In the genomic region with DNA sequence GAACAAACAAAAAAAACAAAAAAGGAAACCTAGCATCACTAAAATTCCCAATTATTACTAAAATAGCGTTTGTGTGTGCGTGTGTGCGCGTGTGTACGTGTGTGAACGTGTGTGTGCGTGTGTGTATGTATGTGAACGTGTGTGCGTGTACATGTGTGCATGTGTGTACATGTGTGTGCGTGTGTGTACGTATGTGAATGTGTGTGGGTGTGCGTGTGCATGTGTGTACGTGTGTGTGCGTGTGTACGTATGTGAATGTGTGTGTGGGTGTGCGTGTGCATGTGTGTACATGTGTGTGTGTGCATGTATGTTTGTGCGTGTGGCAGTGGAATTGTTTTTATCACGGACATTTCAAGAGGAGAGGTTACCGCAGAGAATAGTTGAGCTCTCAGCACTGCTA, we compare ENCODE assay signal across 17 cellular contexts. TPM values are rescaled to one million over a fixed set of nuclear protein-coding genes. Genes with fewer than 3 reads are reported as not detected.
A peak's percentile ranks its signal among the peaks of the same experiment; 100 is the strongest.
DNase-seq lines count a peak whose midpoint lies in the region; ATAC-seq, FAIRE-seq and TF ChIP-seq lines count a peak whose summit lies in the region.
"Had no signal": no experiment of that assay in that cellular context is flagged by ENCODE, and none has a peak within 500 bp of the region (broad histone marks: within the 10 kb centered on the region; RNA-seq: fewer than 3 reads in every experiment).

No MANE protein-coding gene starts in this region.

- H4K20me1 ChIP-seq in HepG2 (ENCODE audit: insufficient read depth, low read length), result no peaks in the 10 kb centered on the region
- H4K20me1 ChIP-seq: BLaER1 treated with 17β-estradiol and CSF1 and Interleukin-3, amounts not matched to agents 10 nM and 100 nM had no signal

- H3K4me3 ChIP-seq in HepG2 (replicated peaks in 1 of 3; ENCODE audit: insufficient read depth in 1 of 3, low read depth in 2 of 3, low read length in 3 of 3) (no peak overlapping the region), right lobe of liver (no peak overlapping the region), bronchial epithelial cell (ENCODE audit: low read depth, low read length) (no peak overlapping the region)
- H3K4me3 ChIP-seq: BLaER1 treated with 17β-estradiol and CSF1 and Interleukin-3, amounts not matched to agents 10 nM and 100 nM; GM23248 had no signal

- intact Hi-C loops in HepG2 (cut with micrococcal nuclease; ENCODE audit: unreplicated experiment) (no loop called here), right lobe of liver (cut with DNase I) (no loop called here)

- TF ChIP-seq CTCF in HepG2 (CRISPR knock-in tag; IDR thresholded peaks at IDR 0.05), result no peak
- no peak for TF ChIP-seq CTCF in right lobe of liver (IDR thresholded peaks at IDR 0.05)
- no peak for TF ChIP-seq CTCF in bronchial epithelial cell (IDR thresholded peaks at IDR 0.05; ENCODE audit: insufficient read depth, low read length, severe bottlenecking)

- FAIRE-seq in HepG2 (lab: Jason Lieb, UNC) (no peak), bronchial epithelial cell (lab: Jason Lieb, UNC) (peak; percentile 96), urothelium cell line (lab: Jason Lieb, UNC) (peak; percentile 91)

- CTCF ChIA-PET in HepG2 (lab: Yijun Ruan, JAX; ENCODE audit: low intra/inter-chr PET ratio, low total read pairs), result no interaction called here

- WGBS in HepG2 (ENCODE audit: low lambda C conversion rate), result 55% methylated on average over 19 of the region's 19 CpGs
- 72% methylated on average over 19 of the region's 19 CpGs for WGBS in right lobe of liver (ENCODE audit: insufficient coverage, low coverage, low lambda C conversion rate, missing lambda C conversion rate)

- in situ Hi-C loops in HepG2 (cut with HindIII; ENCODE audit: extremely low pct_ligation_motif_present, low pct_unique_long_range_greater_than_20kb), result no loop called here

- DNase-seq in HepG2 (ENCODE audit: low spot score) (no peak), right lobe of liver (no peak), bronchial epithelial cell (ENCODE audit: low read depth) (no peak), urothelium cell line (ENCODE audit: low spot score) (no peak), HUDEP-2 (lab: John Stamatoyannopoulos, UW; ENCODE audit: unreplicated experiment in 76 of 76) (no peak), T-helper 1 cell (no peak)
- DNase-seq: 8988T; AML-193; Calu3; CD4-positive, alpha-beta T cell; DMS 273 treated with DMSO at 0.1 percent for 48 hours; GM23248; H7; KBM-7 had no signal

- TF ChIP-seq RAD21 in HepG2 (CRISPR knock-in tag; IDR thresholded peaks at IDR 0.05), result no peak

- ATAC-seq in HepG2, result no peak
- ATAC-seq in right lobe of liver, result no peak

- no peak overlapping the region for H3K27ac ChIP-seq in HepG2 (ENCODE audit: extremely low read length, insufficient read depth, low read length)
- no peak overlapping the region for H3K27ac ChIP-seq in right lobe of liver
- H3K27ac ChIP-seq: BLaER1 treated with 17β-estradiol and CSF1 and Interleukin-3, amounts not matched to agents 10 nM and 100 nM; GM23248 had no signal

- TF ChIP-seq EP300 in HepG2 (IDR thresholded peaks at IDR 0.05; ENCODE audit: low read depth in 2 of 2, low read length in 2 of 2) (no peak), HepG2 (CRISPR knock-in tag; IDR thresholded peaks at IDR 0.05; ENCODE audit: borderline replicate concordance) (no peak)

- no peak overlapping the region for H3K9ac ChIP-seq in HepG2 (ENCODE audit: insufficient read depth, low read depth, low read length)
- H3K9ac ChIP-seq: BLaER1 treated with 17β-estradiol and CSF1 and Interleukin-3, amounts not matched to agents 10 nM and 100 nM; GM23248 had no signal

- TF ChIP-seq POLR2A in HepG2 (IDR thresholded peaks at IDR 0.05; ENCODE audit: insufficient read depth in 1 of 2, low read depth in 2 of 2, low read length in 2 of 2) (no peak), right lobe of liver (IDR thresholded peaks at IDR 0.05) (no peak)

- no peaks in the 10 kb centered on the region for H3K79me2 ChIP-seq in HepG2 (ENCODE audit: insufficient read depth, low read length)

- H3K9me3 ChIP-seq in HepG2 (ENCODE audit: low read length) (no peaks in the 10 kb centered on the region), right lobe of liver (no peaks in the 10 kb centered on the region)
- H3K9me3 ChIP-seq: BLaER1 treated with 17β-estradiol and CSF1 and Interleukin-3, amounts not matched to agents 10 nM and 100 nM had no signal

- BruUV-seq in HepG2 (replicated peaks; lab: Mats Ljungman, UMichigan), result no TSS peak

- H3K4me2 ChIP-seq in HepG2 (ENCODE audit: low read depth, low read length), result no peak overlapping the region
- H3K4me2 ChIP-seq: BLaER1 treated with 17β-estradiol and CSF1 and Interleukin-3, amounts not matched to agents 10 nM and 100 nM had no signal

- peaks cover 27% of the 10 kb centered on the region for H3K4me1 ChIP-seq in HepG2 (ENCODE audit: insufficient read depth, low read length)
- no peaks in the 10 kb centered on the region for H3K4me1 ChIP-seq in right lobe of liver
- H3K4me1 ChIP-seq: BLaER1 treated with 17β-estradiol and CSF1 and Interleukin-3, amounts not matched to agents 10 nM and 100 nM had no signal

- H3K36me3 ChIP-seq in HepG2 (replicated peaks in 1 of 2; ENCODE audit: control insufficient read depth in 1 of 2, insufficient read depth in 2 of 2, low read length in 2 of 2), result no peaks in the 10 kb centered on the region
- no peaks in the 10 kb centered on the region for H3K36me3 ChIP-seq in right lobe of liver
- no peaks in the 10 kb centered on the region for H3K36me3 ChIP-seq in bronchial epithelial cell (ENCODE audit: control insufficient read depth, insufficient read depth, low read length)
- H3K36me3 ChIP-seq: BLaER1 treated with 17β-estradiol and CSF1 and Interleukin-3, amounts not matched to agents 10 nM and 100 nM had no signal

- POLR2A ChIA-PET in HepG2 (lab: Yijun Ruan, JAX), result no interaction called here

- H2AFZ ChIP-seq in HepG2 (ENCODE audit: low read length), result no peak overlapping the region
- H2AFZ ChIP-seq: GM23248 had no signal

- H3K27me3 ChIP-seq in HepG2 (ENCODE audit: control insufficient read depth in 1 of 2, insufficient read depth in 2 of 2, low read length in 2 of 2) (peaks cover 1 to 8% of the 10 kb centered on the region in 2 experiments; a peak in 2 of 5 replicates), right lobe of liver (no peaks in the 10 kb centered on the region), bronchial epithelial cell (ENCODE audit: control insufficient read depth, insufficient read depth, low read length) (no peaks in the 10 kb centered on the region)
- H3K27me3 ChIP-seq: BLaER1 treated with 17β-estradiol and CSF1 and Interleukin-3, amounts not matched to agents 10 nM and 100 nM had no signal

RNA-seq across cellular contexts. Expression of a gene that starts 21.6 kb away (rescaled TPM):
- total RNA-seq in HepG2 (2016; rRNA removed; fragmentation: Illumina TruSeq; extraction: Trizol) (not detected in 2 replicates), right lobe of liver (not detected), bronchial epithelial cell (not detected in 2 replicates)
- not detected in 2 replicates for total RNA-seq in HepG2 (2016; cell fraction: cytosol; rRNA removed; fragmentation: Illumina TruSeq; extraction: Trizol; ENCODE audit: low read depth)
- not detected in 2 replicates for total RNA-seq in HepG2 (2016; cell fraction: insoluble cytoplasmic fraction; rRNA removed; fragmentation: Illumina TruSeq; extraction: Trizol)
- total RNA-seq in HepG2 (2016; cell fraction: membrane; rRNA removed; fragmentation: Illumina TruSeq; extraction: Trizol), result 0.09 TPM in 1 of 2 replicates, not detected in the other
- not detected in 2 replicates for total RNA-seq in HepG2 (2016; cell fraction: nucleus; rRNA removed; fragmentation: Illumina TruSeq; extraction: Trizol)
- polyA plus RNA-seq in HepG2 (2011; rRNA removed), result 0.04 TPM in 1 of 2 replicates, not detected in the other
- polyA plus RNA-seq in HepG2 (2011; cell fraction: cytosol; rRNA removed), result 0.04 TPM in 1 of 2 replicates, not detected in the other
- 0.09 TPM in 1 of 2 replicates, not detected in the other for polyA plus RNA-seq in HepG2 (2011; cell fraction: nucleus; rRNA removed)
- polyA plus RNA-seq in HepG2 (2012), result not detected in 2 replicates
- not detected in 2 replicates for polyA plus RNA-seq in HepG2 (2016; cell fraction: cytosol; fragmentation: Illumina TruSeq; extraction: Trizol; ENCODE audit: low read depth)
- polyA plus RNA-seq in HepG2 (2016; cell fraction: insoluble cytoplasmic fraction; fragmentation: Illumina TruSeq; extraction: Trizol; ENCODE audit: low read depth), result not detected in 2 replicates
- polyA plus RNA-seq in HepG2 (2016; cell fraction: membrane; fragmentation: Illumina TruSeq; extraction: Trizol; ENCODE audit: low read depth), result not detected in 2 replicates
- not detected in 2 replicates for polyA plus RNA-seq in HepG2 (2016; cell fraction: nucleus; fragmentation: Illumina TruSeq; extraction: Trizol; ENCODE audit: insufficient read depth, low read depth)
- 0.09 TPM in 1 of 2 replicates, not detected in the other for polyA minus RNA-seq in HepG2 (2011; rRNA and poly(A)+ RNA removed; ENCODE audit: low replicate concordance)
- not detected in 2 replicates for polyA minus RNA-seq in HepG2 (2011; cell fraction: cytosol; rRNA and poly(A)+ RNA removed)
- polyA minus RNA-seq in HepG2 (2011; cell fraction: nucleus; rRNA and poly(A)+ RNA removed), result not detected in 2 replicates
- total RNA-seq: Calu3; CD4-positive, alpha-beta T cell; Daoy; HT1080 had no signal
- polyA plus RNA-seq: GM23248 had no signal

RNA-seq across cellular contexts. Expression of a gene that starts 22.1 kb away (rescaled TPM):
- total RNA-seq in HepG2 (2016; rRNA removed; fragmentation: Illumina TruSeq; extraction: Trizol), result 50.4 and 76.8 TPM in 2 replicates
- total RNA-seq in HepG2 (2016; cell fraction: cytosol; rRNA removed; fragmentation: Illumina TruSeq; extraction: Trizol; ENCODE audit: low read depth), result 12.1 and 15.6 TPM in 2 replicates
- 41.9 and 83.8 TPM in 2 replicates for total RNA-seq in HepG2 (2016; cell fraction: insoluble cytoplasmic fraction; rRNA removed; fragmentation: Illumina TruSeq; extraction: Trizol)
- total RNA-seq in HepG2 (2016; cell fraction: membrane; rRNA removed; fragmentation: Illumina TruSeq; extraction: Trizol), result 26.9 and 27.9 TPM in 2 replicates
- total RNA-seq in HepG2 (2016; cell fraction: nucleus; rRNA removed; fragmentation: Illumina TruSeq; extraction: Trizol), result 53.2 and 60.3 TPM in 2 replicates
- 59.5 and 69.0 TPM in 2 replicates for polyA plus RNA-seq in HepG2 (2011; rRNA removed)
- 54.0 and 91.2 TPM in 2 replicates for polyA plus RNA-seq in HepG2 (2011; cell fraction: cytosol; rRNA removed)
- polyA plus RNA-seq in HepG2 (2011; cell fraction: nucleus; rRNA removed), result 270 and 346 TPM in 2 replicates
- polyA plus RNA-seq in HepG2 (2012), result 49.0 and 62.8 TPM in 2 replicates
- polyA plus RNA-seq in HepG2 (2016; cell fraction: cytosol; fragmentation: Illumina TruSeq; extraction: Trizol; ENCODE audit: low read depth), result 7.4 and 9.2 TPM in 2 replicates
- polyA plus RNA-seq in HepG2 (2016; cell fraction: insoluble cytoplasmic fraction; fragmentation: Illumina TruSeq; extraction: Trizol; ENCODE audit: low read depth), result 49.9 and 60.1 TPM in 2 replicates
- polyA plus RNA-seq in HepG2 (2016; cell fraction: membrane; fragmentation: Illumina TruSeq; extraction: Trizol; ENCODE audit: low read depth), result 15.7 and 17.9 TPM in 2 replicates
- polyA plus RNA-seq in HepG2 (2016; cell fraction: nucleus; fragmentation: Illumina TruSeq; extraction: Trizol; ENCODE audit: insufficient read depth, low read depth), result 120 and 130 TPM in 2 replicates
- 65.4 and 106 TPM in 2 replicates for polyA minus RNA-seq in HepG2 (2011; rRNA and poly(A)+ RNA removed; ENCODE audit: low replicate concordance)
- 42.1 and 48.3 TPM in 2 replicates for polyA minus RNA-seq in HepG2 (2011; cell fraction: cytosol; rRNA and poly(A)+ RNA removed)
- 44.8 and 51.0 TPM in 2 replicates for polyA minus RNA-seq in HepG2 (2011; cell fraction: nucleus; rRNA and poly(A)+ RNA removed)
- total RNA-seq in right lobe of liver, result 100 to 1,000 TPM in 2 of 6 experiments, 10 to 100 TPM in 4; 54.5 to 123 (median 66.8) TPM
- total RNA-seq in bronchial epithelial cell, result 220 and 272 TPM in 2 replicates

RNA-seq across cellular contexts. Expression of a gene that starts 42.5 kb away (rescaled TPM):
- total RNA-seq in HepG2 (2016; rRNA removed; fragmentation: Illumina TruSeq; extraction: Trizol) (0.77 and 2.3 TPM in 2 replicates), right lobe of liver (1 to 10 TPM; 1.7 to 3.3 (median 2.1) TPM), bronchial epithelial cell (0.26 and 0.53 TPM in 2 replicates)
- total RNA-seq in HepG2 (2016; cell fraction: cytosol; rRNA removed; fragmentation: Illumina TruSeq; extraction: Trizol; ENCODE audit: low read depth), result 0.40 and 0.53 TPM in 2 replicates
- 0.83 and 2.2 TPM in 2 replicates for total RNA-seq in HepG2 (2016; cell fraction: insoluble cytoplasmic fraction; rRNA removed; fragmentation: Illumina TruSeq; extraction: Trizol)
- 0.68 and 0.93 TPM in 2 replicates for total RNA-seq in HepG2 (2016; cell fraction: membrane; rRNA removed; fragmentation: Illumina TruSeq; extraction: Trizol)
- total RNA-seq in HepG2 (2016; cell fraction: nucleus; rRNA removed; fragmentation: Illumina TruSeq; extraction: Trizol), result 2.2 and 2.6 TPM in 2 replicates
- 0.84 and 1.0 TPM in 2 replicates for polyA plus RNA-seq in HepG2 (2011; rRNA removed)
- 0.10 and 0.36 TPM in 2 replicates for polyA plus RNA-seq in HepG2 (2011; cell fraction: cytosol; rRNA removed)
- polyA plus RNA-seq in HepG2 (2011; cell fraction: nucleus; rRNA removed), result 9.3 and 11.4 TPM in 2 replicates
- polyA plus RNA-seq in HepG2 (2012), result 0.86 and 1.1 TPM in 2 replicates
- polyA plus RNA-seq in HepG2 (2016; cell fraction: cytosol; fragmentation: Illumina TruSeq; extraction: Trizol; ENCODE audit: low read depth), result 0.27 and 0.43 TPM in 2 replicates
- 1.2 and 2.0 TPM in 2 replicates for polyA plus RNA-seq in HepG2 (2016; cell fraction: insoluble cytoplasmic fraction; fragmentation: Illumina TruSeq; extraction: Trizol; ENCODE audit: low read depth)
- polyA plus RNA-seq in HepG2 (2016; cell fraction: membrane; fragmentation: Illumina TruSeq; extraction: Trizol; ENCODE audit: low read depth), result 0.66 and 0.97 TPM in 2 replicates
- polyA plus RNA-seq in HepG2 (2016; cell fraction: nucleus; fragmentation: Illumina TruSeq; extraction: Trizol; ENCODE audit: insufficient read depth, low read depth), result 10.5 and 11.2 TPM in 2 replicates
- 0.35 and 0.70 TPM in 2 replicates for polyA minus RNA-seq in HepG2 (2011; rRNA and poly(A)+ RNA removed; ENCODE audit: low replicate concordance)
- polyA minus RNA-seq in HepG2 (2011; cell fraction: cytosol; rRNA and poly(A)+ RNA removed), result 0.59 and 0.62 TPM in 2 replicates
- 0.62 and 1.7 TPM in 2 replicates for polyA minus RNA-seq in HepG2 (2011; cell fraction: nucleus; rRNA and poly(A)+ RNA removed)
- total RNA-seq: GM23248 had no signal

RNA-seq across cellular contexts. Expression of a gene that starts 48.9 kb away (rescaled TPM):
- total RNA-seq in HepG2 (2016; rRNA removed; fragmentation: Illumina TruSeq; extraction: Trizol) (20.6 and 25.1 TPM in 2 replicates), right lobe of liver (10 to 100 TPM; 14.7 to 28.6 (median 20.5) TPM), bronchial epithelial cell (26.8 and 55.5 TPM in 2 replicates)
- total RNA-seq in HepG2 (2016; cell fraction: cytosol; rRNA removed; fragmentation: Illumina TruSeq; extraction: Trizol; ENCODE audit: low read depth), result 7.1 and 7.6 TPM in 2 replicates
- 19.2 and 25.0 TPM in 2 replicates for total RNA-seq in HepG2 (2016; cell fraction: insoluble cytoplasmic fraction; rRNA removed; fragmentation: Illumina TruSeq; extraction: Trizol)
- 8.0 and 8.5 TPM in 2 replicates for total RNA-seq in HepG2 (2016; cell fraction: membrane; rRNA removed; fragmentation: Illumina TruSeq; extraction: Trizol)
- 16.2 and 25.2 TPM in 2 replicates for total RNA-seq in HepG2 (2016; cell fraction: nucleus; rRNA removed; fragmentation: Illumina TruSeq; extraction: Trizol)
- polyA plus RNA-seq in HepG2 (2011; rRNA removed), result 13.3 and 15.6 TPM in 2 replicates
- polyA plus RNA-seq in HepG2 (2011; cell fraction: cytosol; rRNA removed), result 10.8 and 19.0 TPM in 2 replicates
- 82.5 and 110 TPM in 2 replicates for polyA plus RNA-seq in HepG2 (2011; cell fraction: nucleus; rRNA removed)
- polyA plus RNA-seq in HepG2 (2012), result 8.5 and 16.9 TPM in 2 replicates
- polyA plus RNA-seq in HepG2 (2016; cell fraction: cytosol; fragmentation: Illumina TruSeq; extraction: Trizol; ENCODE audit: low read depth), result 2.4 and 3.1 TPM in 2 replicates
- 18.3 and 18.8 TPM in 2 replicates for polyA plus RNA-seq in HepG2 (2016; cell fraction: insoluble cytoplasmic fraction; fragmentation: Illumina TruSeq; extraction: Trizol; ENCODE audit: low read depth)
- polyA plus RNA-seq in HepG2 (2016; cell fraction: membrane; fragmentation: Illumina TruSeq; extraction: Trizol; ENCODE audit: low read depth), result 6.3 TPM in 2 replicates
- polyA plus RNA-seq in HepG2 (2016; cell fraction: nucleus; fragmentation: Illumina TruSeq; extraction: Trizol; ENCODE audit: insufficient read depth, low read depth), result 41.4 and 60.6 TPM in 2 replicates
- 25.0 and 31.3 TPM in 2 replicates for polyA minus RNA-seq in HepG2 (2011; rRNA and poly(A)+ RNA removed; ENCODE audit: low replicate concordance)
- polyA minus RNA-seq in HepG2 (2011; cell fraction: cytosol; rRNA and poly(A)+ RNA removed), result 13.3 and 13.6 TPM in 2 replicates
- polyA minus RNA-seq in HepG2 (2011; cell fraction: nucleus; rRNA and poly(A)+ RNA removed), result 16.8 and 28.8 TPM in 2 replicates

RNA-seq across cellular contexts. Expression of a gene that starts 52.0 kb away (rescaled TPM):
- total RNA-seq in HepG2 (2016; rRNA removed; fragmentation: Illumina TruSeq; extraction: Trizol) (706 and 763 TPM in 2 replicates), right lobe of liver (100 to 1,000 TPM; 232 to 283 (median 251) TPM), bronchial epithelial cell (718 and 1,018 TPM in 2 replicates)
- 1,266 and 1,322 TPM in 2 replicates for total RNA-seq in HepG2 (2016; cell fraction: cytosol; rRNA removed; fragmentation: Illumina TruSeq; extraction: Trizol; ENCODE audit: low read depth)
- total RNA-seq in HepG2 (2016; cell fraction: insoluble cytoplasmic fraction; rRNA removed; fragmentation: Illumina TruSeq; extraction: Trizol), result 739 and 797 TPM in 2 replicates
- total RNA-seq in HepG2 (2016; cell fraction: membrane; rRNA removed; fragmentation: Illumina TruSeq; extraction: Trizol), result 1,622 and 1,758 TPM in 2 replicates
- total RNA-seq in HepG2 (2016; cell fraction: nucleus; rRNA removed; fragmentation: Illumina TruSeq; extraction: Trizol), result 259 and 275 TPM in 2 replicates
- polyA plus RNA-seq in HepG2 (2011; rRNA removed), result 740 and 962 TPM in 2 replicates
- polyA plus RNA-seq in HepG2 (2011; cell fraction: cytosol; rRNA removed), result 548 and 718 TPM in 2 replicates
- 184 and 190 TPM in 2 replicates for polyA plus RNA-seq in HepG2 (2011; cell fraction: nucleus; rRNA removed)
- polyA plus RNA-seq in HepG2 (2012), result 1,022 and 1,044 TPM in 2 replicates
- polyA plus RNA-seq in HepG2 (2016; cell fraction: cytosol; fragmentation: Illumina TruSeq; extraction: Trizol; ENCODE audit: low read depth), result 1,678 and 1,761 TPM in 2 replicates
- 756 and 780 TPM in 2 replicates for polyA plus RNA-seq in HepG2 (2016; cell fraction: insoluble cytoplasmic fraction; fragmentation: Illumina TruSeq; extraction: Trizol; ENCODE audit: low read depth)
- polyA plus RNA-seq in HepG2 (2016; cell fraction: membrane; fragmentation: Illumina TruSeq; extraction: Trizol; ENCODE audit: low read depth), result 1,750 and 1,946 TPM in 2 replicates
- 539 and 605 TPM in 2 replicates for polyA plus RNA-seq in HepG2 (2016; cell fraction: nucleus; fragmentation: Illumina TruSeq; extraction: Trizol; ENCODE audit: insufficient read depth, low read depth)
- 163 and 316 TPM in 2 replicates for polyA minus RNA-seq in HepG2 (2011; rRNA and poly(A)+ RNA removed; ENCODE audit: low replicate concordance)
- polyA minus RNA-seq in HepG2 (2011; cell fraction: cytosol; rRNA and poly(A)+ RNA removed), result 334 and 359 TPM in 2 replicates
- polyA minus RNA-seq in HepG2 (2011; cell fraction: nucleus; rRNA and poly(A)+ RNA removed), result 64.5 and 86.4 TPM in 2 replicates
